In genomic region chr1:186438567-186438966, GRCh38 we compare ENCODE assay signal across 10 cellular contexts. TPM values are rescaled to one million over a fixed set of nuclear protein-coding genes. Genes with fewer than 3 reads are reported as not detected.
"Had no signal": no experiment of that assay in that cellular context is flagged by ENCODE, and none has a peak within 500 bp of the region (broad histone marks: within the 10 kb centered on the region; RNA-seq: fewer than 3 reads in every experiment).

No MANE protein-coding gene starts in this region.

- H3K27ac Mint-ChIP-seq: HFFc6, IgD-negative memory B cell had no signal

- H3K4me3 ChIP-seq: GM23248 had no signal

- DNase-seq: GM23248, H9, HCEC 1CT, HFFc6, KG1 had no signal

- H2AFZ ChIP-seq: GM23248 had no signal

- H3K9me3 Mint-ChIP-seq: H9, HFFc6, IgD-negative memory B cell had no signal

- H3K27me3 Mint-ChIP-seq: IgD-negative memory B cell had no signal

- H3K27ac ChIP-seq: GM23248, HL-60 had no signal

- ATAC-seq: HepG2 had no signal

- H3K4me3 Mint-ChIP-seq: H9, HFFc6, IgD-negative memory B cell had no signal

RNA-seq across cellular contexts. Expression of gene PDC, which starts 22.3 kb away (rescaled TPM):
- total RNA-seq: GM23248, H1, H9, HepG2, HT1080 had no signal
- polyA plus RNA-seq: H1, HepG2, IgD-negative memory B cell had no signal
